ENCODE assay signal across 11 cellular contexts in genomic region chr5:126368239-126368812, GRCh38. TPM values are rescaled to one million over a fixed set of nuclear protein-coding genes. Genes with fewer than 3 reads are reported as not detected.
DNase-seq lines count a peak whose midpoint lies in the region; ATAC-seq and TF ChIP-seq lines count a peak whose summit lies in the region.
"Had no signal": no experiment of that assay in that cellular context is flagged by ENCODE, and none has a peak within 500 bp of the region (broad histone marks: within the 10 kb centered on the region; RNA-seq: fewer than 3 reads in every experiment).

No MANE protein-coding gene starts in this region.

- peak overlapping the region; percentile 69 for H3K27ac ChIP-seq in HUES48 (ENCODE audit: low read depth, low read length)
- H3K27ac ChIP-seq in osteoblast (ENCODE audit: low read depth, low read length), result no peak overlapping the region
- H3K27ac ChIP-seq: dorsolateral prefrontal cortex had no signal

- peak overlapping the region; percentile 14 for H2AFZ ChIP-seq in osteoblast (ENCODE audit: low read length)

- no peaks in the 10 kb centered on the region for H3K36me3 ChIP-seq in HUES48 (ENCODE audit: control insufficient read depth, insufficient read depth, low read length)
- no peaks in the 10 kb centered on the region for H3K36me3 ChIP-seq in osteoblast (ENCODE audit: insufficient read depth, low read length)

- H3K27me3 ChIP-seq in HUES48 (ENCODE audit: control insufficient read depth, insufficient read depth, low read length), result no peaks in the 10 kb centered on the region
- H3K27me3 ChIP-seq in osteoblast (ENCODE audit: insufficient read depth, low read length), result no peaks in the 10 kb centered on the region
- H3K27me3 ChIP-seq: dorsolateral prefrontal cortex had no signal

- H3K4me3 ChIP-seq in HUES48 (ENCODE audit: low read depth, low read length) (no peak overlapping the region), osteoblast (ENCODE audit: insufficient read depth, low read length) (no peak overlapping the region)
- H3K4me3 ChIP-seq: dorsolateral prefrontal cortex had no signal

- H4K20me1 ChIP-seq in osteoblast (ENCODE audit: insufficient read depth, low read length), result no peaks in the 10 kb centered on the region

- 0 out of 2 replicates have a peak overlapping the region, but pooled peaks have one; percentile 15 for H3K9ac ChIP-seq in HUES48 (ENCODE audit: low read depth, low read length)

- TF ChIP-seq CTCF in osteoblast (IDR thresholded peaks at IDR 0.05; ENCODE audit: extremely low read depth, low read depth, low read length), result no peak

- H3K4me1 ChIP-seq in HUES48 (ENCODE audit: control insufficient read depth, insufficient read depth, low read length) (peaks cover 50% of the 10 kb centered on the region), osteoblast (ENCODE audit: insufficient read depth, low read length) (peaks cover 13% of the 10 kb centered on the region)

- H3K79me2 ChIP-seq in osteoblast (ENCODE audit: insufficient read depth, low read length), result no peaks in the 10 kb centered on the region

- DNase-seq in ecto neural progenitor cell (ENCODE audit: low spot score) (peak; percentile 57), osteoblast (ENCODE audit: insufficient read length, low spot score, missing footprints) (no peak), amygdala (lab: John Stamatoyannopoulos, UW) (no peak)
- DNase-seq in activated CD8-positive, alpha-beta memory T cell treated with anti-CD3 and anti-CD28 coated beads, Interleukin-2, amount 50 U/mL, for 48 hours, result no peak
- DNase-seq in activated naive CD4-positive, alpha-beta T cell treated with Interleukin-2 at 50 U/mL for 16 hours, result no peak
- DNase-seq: dorsolateral prefrontal cortex, left ventricle myocardium superior, NCI-H1694 treated with DMSO at 0.1 percent for 48 hours had no signal

- H3K9me3 ChIP-seq in HUES48 (ENCODE audit: control insufficient read depth, insufficient read depth, low read length), result no peaks in the 10 kb centered on the region
- no peaks in the 10 kb centered on the region for H3K9me3 ChIP-seq in osteoblast (ENCODE audit: low read depth, low read length)

- ATAC-seq in GM18907 (IDR thresholded peaks at IDR 0.05; ENCODE audit: unreplicated experiment) (peak; percentile 43), HG03025 (IDR thresholded peaks at IDR 0.05; ENCODE audit: low FRiP score, unreplicated experiment) (no peak)
- ATAC-seq: left ventricle myocardium superior had no signal

- H3K4me2 ChIP-seq in osteoblast (ENCODE audit: insufficient read depth, low read length), result no peak overlapping the region

RNA-seq across cellular contexts. Expression of gene GRAMD2B, which starts 54.9 kb away (rescaled TPM):
- 89.8 and 94.6 TPM in 2 replicates for total RNA-seq in osteoblast
